ENCODE assay signal across 14 cellular contexts in the genomic region with DNA sequence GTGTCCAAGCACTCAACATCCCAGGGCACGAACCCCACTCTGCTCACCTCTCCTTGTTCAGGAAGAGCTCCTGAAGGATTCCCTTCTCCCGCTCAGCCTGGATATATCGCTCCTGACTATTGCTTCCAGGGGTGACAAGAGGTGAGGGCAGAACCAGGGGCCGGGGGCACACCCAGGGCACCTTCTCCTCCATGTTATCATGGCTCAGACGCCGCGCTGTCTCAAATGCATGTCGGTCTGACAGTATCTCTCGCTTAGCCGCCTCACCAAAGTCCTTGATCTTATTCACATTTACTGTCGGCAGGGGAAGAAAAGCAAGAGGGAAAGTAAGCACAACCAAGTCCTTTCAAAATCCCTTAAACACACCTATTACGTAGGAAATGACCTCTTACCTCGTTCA.
"Had no signal": no experiment of that assay in that cellular context is flagged by ENCODE, and none has a peak within 500 bp of the region (broad histone marks: within the 10 kb centered on the region; RNA-seq: fewer than 3 reads in every experiment).

No MANE protein-coding gene starts in this region.

- ATAC-seq: esophagus mucosa had no signal

- H3K9me3 Mint-ChIP-seq: activated CD4-positive, alpha-beta memory T cell treated with anti-CD3 and anti-CD28 coated beads, Interleukin-2, amount 10 ng/mL, durations not matched to agents 7 days and 5 days; nephron progenitor cell had no signal

- H3K4me3 Mint-ChIP-seq: activated CD4-positive, alpha-beta memory T cell treated with anti-CD3 and anti-CD28 coated beads, Interleukin-2, amount 10 ng/mL, durations not matched to agents 7 days and 5 days; nephron progenitor cell had no signal

- H3K27ac ChIP-seq: left ventricle myocardium inferior, ovary, sigmoid colon, thyroid gland had no signal

- H3K27ac Mint-ChIP-seq: activated CD4-positive, alpha-beta memory T cell treated with anti-CD3 and anti-CD28 coated beads, Interleukin-2, amount 10 ng/mL, durations not matched to agents 7 days and 5 days had no signal

- H3K9me3 ChIP-seq: left ventricle myocardium inferior, ovary, sigmoid colon, thyroid gland had no signal

- H3K27me3 ChIP-seq: ovary, sigmoid colon, thyroid gland had no signal

- H3K36me3 ChIP-seq: ovary had no signal

- H3K4me3 ChIP-seq: left ventricle myocardium inferior, ovary, sigmoid colon, thyroid gland had no signal

- H3K27me3 Mint-ChIP-seq: activated CD4-positive, alpha-beta memory T cell treated with anti-CD3 and anti-CD28 coated beads, Interleukin-2, amount 10 ng/mL, durations not matched to agents 7 days and 5 days had no signal

- DNase-seq: activated CD4-positive, alpha-beta memory T cell treated with anti-CD3 and anti-CD28 coated beads, Interleukin-2, amount 10 ng/mL, durations not matched to agents 7 days and 5 days; activated CD4-positive, alpha-beta T cell treated with anti-CD3 and anti-CD28 coated beads for 4 hours; activated naive CD4-positive, alpha-beta T cell; activated T-cell treated with anti-CD3 and anti-CD28 coated beads, Interleukin-2, amount 50 U/mL, for 48 hours; hypothalamus; left ventricle myocardium inferior; mesendoderm; nephron progenitor cell; ovary; sigmoid colon; stimulated activated CD4-positive, alpha-beta T cell treated with anti-CD3 and anti-CD28 coated beads, Interleukin-1b, Interleukin-23, amount 100 ng/mL, for 48 hours; T-helper 2 cell; thyroid gland had no signal
